Comparison of ENCODE assay signal across 1 cellular context in the genomic region with DNA sequence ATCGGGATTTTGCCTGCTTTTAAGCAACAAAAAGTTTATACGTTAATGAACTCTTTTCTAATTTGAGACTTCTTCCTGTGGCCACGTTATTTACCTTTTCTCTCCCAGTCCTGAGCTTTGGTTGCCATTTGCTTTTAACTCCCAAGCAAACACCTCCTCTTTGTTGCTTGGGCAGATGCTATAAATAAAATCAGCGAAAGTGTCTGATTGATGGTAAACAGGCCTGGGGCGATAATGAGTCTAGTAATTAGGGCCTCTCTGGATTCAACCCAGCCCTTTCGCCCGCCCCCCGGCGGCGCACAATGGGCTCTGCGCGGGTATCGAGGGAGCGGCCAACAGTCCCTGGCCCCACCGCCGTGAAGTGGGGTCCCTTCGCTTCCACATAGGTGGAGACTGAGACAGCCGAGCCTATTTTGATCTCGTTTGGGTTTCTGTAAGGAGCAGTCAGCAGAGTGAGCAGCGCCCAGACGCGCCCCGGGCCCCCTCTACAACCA.
TF ChIP-seq lines count a peak whose summit lies in the region.

No MANE protein-coding gene starts in this region.

TF ChIP-seq in WTC11, 78 proteins besides CTCF, POLR2A, EP300 and RAD21 (continued from another document):
- TF ChIP-seq ZNF532 (CRISPR knock-in tag; IDR thresholded peaks at IDR 0.05; ENCODE audit: borderline replicate concordance) (no peak), ZNF232 (CRISPR knock-in tag; IDR thresholded peaks at IDR 0.05) (no peak), CREM (CRISPR knock-in tag; IDR thresholded peaks at IDR 0.05) (no peak), ZNF317 (CRISPR knock-in tag; IDR thresholded peaks at IDR 0.05; ENCODE audit: borderline replicate concordance, low read depth) (no peak), JUN (CRISPR knock-in tag; IDR thresholded peaks at IDR 0.05) (no peak), KAT7 (CRISPR knock-in tag; IDR thresholded peaks at IDR 0.05; ENCODE audit: borderline replicate concordance) (no peak)
